In genomic region chr3:119700269-119700919, GRCh38 we compare ENCODE assay signal across 8 cellular contexts. TPM values are rescaled to one million over a fixed set of nuclear protein-coding genes. Genes with fewer than 3 reads are reported as not detected.
DNase-seq lines count a peak whose midpoint lies in the region; ATAC-seq, FAIRE-seq and TF ChIP-seq lines count a peak whose summit lies in the region.

No MANE protein-coding gene starts in this region.

- peak; percentile 30 for DNase-seq in HT-29 (ENCODE audit: low spot score)
- no peak for DNase-seq in K562 (ENCODE audit: extremely low read depth in 1 of 4, low spot score in 3 of 4)
- peak; percentile 18 to 74 for DNase-seq in stimulated activated effector memory CD8-positive, alpha-beta T cell treated with anti-CD3 and anti-CD28 coated beads, Interleukin-12 subunit alpha, Interleukin-12 subunit beta, amount 100 ng/mL, for 72 hours (ENCODE audit: low spot score in 2 of 2)
- no peak for DNase-seq in aorta
- DNase-seq in NCI-H1105 (lab: John Stamatoyannopoulos, UW), result no peak

- no peak for TF ChIP-seq EP300 in K562 (IDR thresholded peaks at IDR 0.05; ENCODE audit: low read length)

- H3K4me1 Mint-ChIP-seq in stimulated activated effector memory CD8-positive, alpha-beta T cell treated with anti-CD3 and anti-CD28 coated beads, Interleukin-12 subunit alpha, Interleukin-12 subunit beta, amount 100 ng/mL, for 72 hours, result peaks cover 34% of the 10 kb centered on the region

- peaks cover 4% of the 10 kb centered on the region for H3K9me3 Mint-ChIP-seq in stimulated activated effector memory CD8-positive, alpha-beta T cell treated with anti-CD3 and anti-CD28 coated beads, Interleukin-12 subunit alpha, Interleukin-12 subunit beta, amount 100 ng/mL, for 72 hours

- WGBS in K562 (ENCODE audit: insufficient coverage, low coverage, missing lambda C conversion rate), result 59% methylated on average over 4 of the region's 4 CpGs
- WGBS in aorta, 2 donors, result 92 to 95% methylated on average over 4 of the region's 4 CpGs

- H2AFZ ChIP-seq in ACC112 (ENCODE audit: low read length, unreplicated experiment) (peak overlapping the region; percentile 57), K562 (ENCODE audit: low read depth, low read length) (0 out of 2 replicates have a peak overlapping the region, but pooled peaks have one; percentile 50)

- peak; percentile 36 for ATAC-seq in GM18873 (IDR thresholded peaks at IDR 0.05; ENCODE audit: low FRiP score, unreplicated experiment)
- ATAC-seq in K562, result no peak
- ATAC-seq in stimulated activated effector memory CD8-positive, alpha-beta T cell treated with anti-CD3 and anti-CD28 coated beads, Interleukin-12 subunit alpha, Interleukin-12 subunit beta, amount 100 ng/mL, for 72 hours, result peak; percentile 64
- ATAC-seq in aorta (ENCODE audit: low FRiP score), result no peak
- ATAC-seq in HG02970 (IDR thresholded peaks at IDR 0.05; ENCODE audit: low FRiP score, unreplicated experiment), result no peak

- H3K9ac ChIP-seq in K562 (ENCODE audit: insufficient read depth in 1 of 2, low read depth in 2 of 2, low read length in 2 of 2), result no peak overlapping the region

- no peaks in the 10 kb centered on the region; the same call in none of the 2 replicates for H3K9me3 ChIP-seq in K562 (replicated peaks; ENCODE audit: control insufficient read depth, insufficient read depth, low read depth, low read length)
- no peaks in the 10 kb centered on the region for H3K9me3 ChIP-seq in aorta (ENCODE audit: control insufficient read depth, low read length)

- H3K27me3 ChIP-seq in ACC112 (ENCODE audit: insufficient read depth, low read length) (peaks cover 4% of the 10 kb centered on the region; the same call in 1 of the 2 replicates), K562 (ENCODE audit: control insufficient read depth in 2 of 2, insufficient read depth in 2 of 2, low read length in 2 of 2) (no peaks in the 10 kb centered on the region), aorta (ENCODE audit: control insufficient read depth in 1 of 2, insufficient read depth in 2 of 2, low read length in 1 of 2) (no peaks in the 10 kb centered on the region)

- H3K4me1 ChIP-seq in ACC112 (ENCODE audit: control insufficient read depth, insufficient read depth, low read length, unreplicated experiment), result peaks cover 10% of the 10 kb centered on the region
- peaks cover 0 to 2% of the 10 kb centered on the region in 2 experiments; a peak in 1 of 5 replicates for H3K4me1 ChIP-seq in K562 (replicated peaks in 1 of 2; ENCODE audit: control insufficient read depth in 2 of 2, insufficient read depth in 2 of 2, low read length in 2 of 2)
- H3K4me1 ChIP-seq in aorta (ENCODE audit: control insufficient read depth in 1 of 2, insufficient read depth in 2 of 2, low read length in 2 of 2), result no peaks in the 10 kb centered on the region

- H3K27ac ChIP-seq in ACC112 (ENCODE audit: low read depth, low read length) (peak overlapping the region; percentile 35; the same call in 1 of the 2 replicates), K562 (ENCODE audit: extremely low read depth, low read depth, low read length) (no peak overlapping the region), aorta (ENCODE audit: low read depth in 1 of 2, low read length in 2 of 2) (no peak overlapping the region)

- H3K4me2 ChIP-seq in K562 (ENCODE audit: insufficient read depth, low read length), result no peak overlapping the region

- no TSS peak for BruUV-seq in K562 (replicated peaks; lab: Mats Ljungman, UMichigan)

- H3K4me3 ChIP-seq in ACC112 (ENCODE audit: low read depth, low read length) (no peak overlapping the region), K562 (no peak overlapping the region), aorta (ENCODE audit: low read length in 2 of 2) (no peak overlapping the region)

- H4K20me1 ChIP-seq in K562 (replicated peaks; ENCODE audit: control insufficient read depth, insufficient read depth, low read length), result no peaks in the 10 kb centered on the region

- no peaks in the 10 kb centered on the region for H3K36me3 Mint-ChIP-seq in stimulated activated effector memory CD8-positive, alpha-beta T cell treated with anti-CD3 and anti-CD28 coated beads, Interleukin-12 subunit alpha, Interleukin-12 subunit beta, amount 100 ng/mL, for 72 hours

- TF ChIP-seq CTCF in K562 (IDR thresholded peaks at IDR 0.05 in 2 of 3, conservative IDR thresholded peaks at IDR 0.05 in 1 of 3; ENCODE audit: insufficient read depth in 2 of 3, low read depth in 1 of 3, low read length in 3 of 3), result no peak

- TF ChIP-seq RAD21 in K562 (CRISPR knock-in tag; conservative IDR thresholded peaks at IDR 0.05 in 1 of 2, IDR thresholded peaks at IDR 0.05 in 1 of 2), result no peak

- H3K9me1 ChIP-seq in K562 (ENCODE audit: control insufficient read depth, insufficient read depth, low read length), result no peaks in the 10 kb centered on the region

- peak overlapping the region; percentile 98 for H3K27ac Mint-ChIP-seq in stimulated activated effector memory CD8-positive, alpha-beta T cell treated with anti-CD3 and anti-CD28 coated beads, Interleukin-12 subunit alpha, Interleukin-12 subunit beta, amount 100 ng/mL, for 72 hours

- peak overlapping the region; percentile 45 for H3K4me3 Mint-ChIP-seq in stimulated activated effector memory CD8-positive, alpha-beta T cell treated with anti-CD3 and anti-CD28 coated beads, Interleukin-12 subunit alpha, Interleukin-12 subunit beta, amount 100 ng/mL, for 72 hours

- no peaks in the 10 kb centered on the region for H3K36me3 ChIP-seq in ACC112 (ENCODE audit: insufficient read depth, low read length)
- no peaks in the 10 kb centered on the region for H3K36me3 ChIP-seq in K562 (ENCODE audit: control insufficient read depth, insufficient read depth, low read length)
- no peaks in the 10 kb centered on the region for H3K36me3 ChIP-seq in aorta (ENCODE audit: control insufficient read depth in 1 of 2, insufficient read depth in 2 of 2, low read length in 1 of 2)

- CTCF ChIA-PET in K562 (lab: Yijun Ruan, JAX; ENCODE audit: low intra/inter-chr PET ratio), result no interaction called here

- POLR2A ChIA-PET in K562 (lab: Yijun Ruan, JAX), result no interaction called here

- H3K79me2 ChIP-seq in ACC112 (ENCODE audit: control insufficient read depth, insufficient read depth, low read length, unreplicated experiment) (no peaks in the 10 kb centered on the region), K562 (ENCODE audit: control insufficient read depth, insufficient read depth, low read length) (no peaks in the 10 kb centered on the region)

- in situ Hi-C loops in K562 (cut with MboI), result no loop called here

- no peak for TF ChIP-seq POLR2A in K562 (conservative IDR thresholded peaks at IDR 0.05)

- intact Hi-C loops in K562 (cut with micrococcal nuclease), result no loop called here
- intact Hi-C loops in aorta (cut with DNase I), result no loop called here

- FAIRE-seq in K562 (lab: Jason Lieb, UNC), result no peak

RNA-seq across cellular contexts. Expression of gene CFAP91, which starts 2.4 kb away (rescaled TPM):
- total RNA-seq in HT-29 (2014; rRNA removed; shearing (Covaris generic)), result not detected in 2 replicates
- total RNA-seq in K562 (2011; cell fraction: chromatin; rRNA removed; ENCODE audit: low replicate concordance), result not detected in 2 replicates
- not detected in 2 replicates for total RNA-seq in K562 (2011; cell fraction: nucleolus; rRNA removed)
- total RNA-seq in K562 (2011; cell fraction: nucleoplasm; rRNA removed), result not detected in 2 replicates
- total RNA-seq in K562 (2014; rRNA removed) (not detected in 2 replicates), K562 (2014; rRNA removed; fragmentation: Illumina TruSeq; extraction: Trizol) (not detected in 2 replicates), K562 (2015; rRNA removed; fragmentation: Illumina TruSeq; extraction: Trizol) (not detected in 2 replicates), K562 (2021) (not detected in 2 replicates), aorta (1 to 10 TPM; 3.7 TPM)
- polyA plus RNA-seq in K562 (2011; rRNA removed) (not detected in 2 replicates), K562 (2014; fragmentation: Illumina TruSeq; extraction: Trizol) (not detected in 2 replicates), K562 (2014; fragmentation: Nextera tagmentation; extraction: Ambion mirVana) (not detected), K562 (2014; rRNA removed) (not detected in 2 replicates), aorta (1 to 10 TPM in 1 of 2 donors, under 1 TPM in 1; 0.50 to 8.5 TPM)
- polyA plus RNA-seq in K562 (2011; cell fraction: cytosol; rRNA removed), result not detected in 2 replicates
- polyA plus RNA-seq in K562 (2011; cell fraction: nucleus; rRNA removed), result not detected in 2 replicates
- polyA plus RNA-seq in K562 (2012), result not detected in 2 replicates
- polyA minus RNA-seq in K562 (2011; rRNA and poly(A)+ RNA removed), result not detected in 2 replicates
- not detected in 2 replicates for polyA minus RNA-seq in K562 (2011; cell fraction: cytosol; rRNA and poly(A)+ RNA removed)
- not detected in 2 replicates for polyA minus RNA-seq in K562 (2011; cell fraction: nucleus; rRNA and poly(A)+ RNA removed)

RNA-seq across cellular contexts. Expression of gene COX17, which starts 23.2 kb away (rescaled TPM):
- 107 and 118 TPM in 2 replicates for total RNA-seq in HT-29 (2014; rRNA removed; shearing (Covaris generic))
- 10.0 and 11.6 TPM in 2 replicates for total RNA-seq in K562 (2011; cell fraction: chromatin; rRNA removed; ENCODE audit: low replicate concordance)
- total RNA-seq in K562 (2011; cell fraction: nucleolus; rRNA removed), result 8.0 and 8.3 TPM in 2 replicates
- 13.7 and 24.1 TPM in 2 replicates for total RNA-seq in K562 (2011; cell fraction: nucleoplasm; rRNA removed)
- total RNA-seq in K562 (2014; rRNA removed), result 64.5 and 69.3 TPM in 2 replicates
- total RNA-seq in K562 (2014; rRNA removed; fragmentation: Illumina TruSeq; extraction: Trizol), result 47.9 and 51.6 TPM in 2 replicates
- 52.6 and 60.6 TPM in 2 replicates for total RNA-seq in K562 (2015; rRNA removed; fragmentation: Illumina TruSeq; extraction: Trizol)
- 34.3 and 44.2 TPM in 2 replicates for total RNA-seq in K562 (2021)
- 29.1 and 32.2 TPM in 2 replicates for polyA plus RNA-seq in K562 (2011; rRNA removed)
- polyA plus RNA-seq in K562 (2011; cell fraction: cytosol; rRNA removed), result 15.7 and 25.9 TPM in 2 replicates
- polyA plus RNA-seq in K562 (2011; cell fraction: nucleus; rRNA removed), result 14.5 and 23.5 TPM in 2 replicates
- polyA plus RNA-seq in K562 (2012), result 47.8 and 81.9 TPM in 2 replicates
- polyA plus RNA-seq in K562 (2014; fragmentation: Illumina TruSeq; extraction: Trizol), result 32.5 and 40.8 TPM in 2 replicates
- polyA plus RNA-seq in K562 (2014; fragmentation: Nextera tagmentation; extraction: Ambion mirVana), result 100 to 1,000 TPM; 147 to 167 TPM
- polyA plus RNA-seq in K562 (2014; rRNA removed), result 102 and 121 TPM in 2 replicates
- 10.1 TPM in 2 replicates for polyA minus RNA-seq in K562 (2011; rRNA and poly(A)+ RNA removed)
- 5.0 and 8.6 TPM in 2 replicates for polyA minus RNA-seq in K562 (2011; cell fraction: cytosol; rRNA and poly(A)+ RNA removed)
- 12.9 and 22.1 TPM in 2 replicates for polyA minus RNA-seq in K562 (2011; cell fraction: nucleus; rRNA and poly(A)+ RNA removed)
- total RNA-seq in aorta, result 10 to 100 TPM; 43.6 to 47.3 TPM
- polyA plus RNA-seq in aorta, result 100 to 1,000 TPM in 1 of 2 donors, 10 to 100 TPM in 1; 74.9 to 170 TPM

RNA-seq across cellular contexts. Expression of gene POPDC2, which starts 40.0 kb away (rescaled TPM):
- 0.16 and 0.71 TPM in 2 replicates for total RNA-seq in HT-29 (2014; rRNA removed; shearing (Covaris generic))
- 0.21 and 0.30 TPM in 2 replicates for total RNA-seq in K562 (2011; cell fraction: chromatin; rRNA removed; ENCODE audit: low replicate concordance)
- total RNA-seq in K562 (2011; cell fraction: nucleolus; rRNA removed), result 0.33 TPM in 1 of 2 replicates, not detected in the other
- 0.44 and 0.69 TPM in 2 replicates for total RNA-seq in K562 (2011; cell fraction: nucleoplasm; rRNA removed)
- total RNA-seq in K562 (2014; rRNA removed) (0.08 TPM in 1 of 2 replicates, not detected in the other), K562 (2014; rRNA removed; fragmentation: Illumina TruSeq; extraction: Trizol) (not detected in 2 replicates), K562 (2015; rRNA removed; fragmentation: Illumina TruSeq; extraction: Trizol) (0.41 TPM in 1 of 2 replicates, not detected in the other), K562 (2021) (0.13 TPM in 1 of 2 replicates, not detected in the other), aorta (10 to 100 TPM in 1 of 2 donors, 1 to 10 TPM in 1; 9.5 to 11.5 TPM)
- polyA plus RNA-seq in K562 (2011; rRNA removed) (0.13 and 0.28 TPM in 2 replicates), K562 (2014; fragmentation: Illumina TruSeq; extraction: Trizol) (0.09 and 0.17 TPM in 2 replicates), K562 (2014; fragmentation: Nextera tagmentation; extraction: Ambion mirVana) (under 1 TPM; 0.08 to 0.31 TPM), K562 (2014; rRNA removed) (0.32 and 1.00 TPM in 2 replicates), aorta (10 to 100 TPM; 11.0 to 17.5 TPM)
- polyA plus RNA-seq in K562 (2011; cell fraction: cytosol; rRNA removed), result 0.09 TPM in 1 of 2 replicates, not detected in the other
- polyA plus RNA-seq in K562 (2011; cell fraction: nucleus; rRNA removed), result 0.24 and 0.34 TPM in 2 replicates
- polyA plus RNA-seq in K562 (2012), result 0.30 and 1.3 TPM in 2 replicates
- polyA minus RNA-seq in K562 (2011; rRNA and poly(A)+ RNA removed), result 0.11 and 0.18 TPM in 2 replicates
- polyA minus RNA-seq in K562 (2011; cell fraction: cytosol; rRNA and poly(A)+ RNA removed), result not detected in 2 replicates
- polyA minus RNA-seq in K562 (2011; cell fraction: nucleus; rRNA and poly(A)+ RNA removed), result 0.44 TPM in 1 of 2 replicates, not detected in the other

Comparison
In these comparisons a context has a peak if more than half of its experiments do, and no peak if none do; other contexts are left out.
1. ATAC-seq: peak in GM18873 (single experiment) and stimulated activated effector memory CD8-positive, alpha-beta T cell treated with anti-CD3 and anti-CD28 coated beads, Interleukin-12 subunit alpha, Interleukin-12 subunit beta, amount 100 ng/mL, for 72 hours (single experiment); none in K562 (single experiment), aorta (single experiment) and HG02970 (single experiment).
2. DNase-seq: peak in HT-29 (single experiment) and stimulated activated effector memory CD8-positive, alpha-beta T cell treated with anti-CD3 and anti-CD28 coated beads, Interleukin-12 subunit alpha, Interleukin-12 subunit beta, amount 100 ng/mL, for 72 hours (2 of 2); none in K562 (0 of 4), aorta (0 of 2) and NCI-H1105 (single experiment).